8 cellular contexts compared by ENCODE assay signal in the genomic region with DNA sequence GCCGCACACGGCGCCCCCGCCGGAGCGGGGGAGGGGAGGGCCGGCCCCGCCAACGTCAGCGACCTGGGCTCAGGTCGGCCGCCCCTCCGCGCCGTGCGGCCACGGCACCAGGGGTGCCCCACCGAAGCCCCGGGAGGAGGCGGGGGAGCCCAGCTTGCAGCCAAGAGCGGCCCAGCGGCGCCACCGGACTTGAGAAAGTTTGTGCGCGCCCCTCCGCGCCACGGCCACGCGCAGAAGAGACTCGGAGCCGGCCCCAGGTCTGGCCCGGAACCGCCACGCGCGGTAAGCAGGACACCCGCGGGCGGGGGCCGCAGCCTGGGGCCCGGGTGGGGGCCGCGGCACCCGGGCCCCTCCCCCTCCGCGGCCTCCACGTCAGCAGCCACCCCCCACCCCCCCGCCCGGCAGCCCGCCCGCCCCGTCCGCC. TPM values are rescaled to one million over a fixed set of nuclear protein-coding genes. Genes with fewer than 3 reads are reported as not detected.
A peak's percentile ranks its signal among the peaks of the same experiment; 100 is the strongest.
DNase-seq lines count a peak whose midpoint lies in the region; ATAC-seq and TF ChIP-seq lines count a peak whose summit lies in the region.

No MANE protein-coding gene starts in this region.

- DNase-seq in GM10248 (ENCODE audit: extremely low spot score) (peak; percentile 44), GM23338 (ENCODE audit: low spot score) (peak; percentile 60), OCI-LY7 (ENCODE audit: low spot score) (no peak), cardiac fibroblast (ENCODE audit: low read depth in 2 of 2) (peak in 1 of 2 donors; percentile 33), left lobe of liver (ENCODE audit: low spot score) (peak; percentile 63), Kasumi-1 (lab: John Stamatoyannopoulos, UW) (no peak)
- DNase-seq in NK-92 treated with Interleukin-12 subunit alpha and Interleukin-12 subunit beta, amount 100 ng/mL, for 24 hours (lab: John Stamatoyannopoulos, UW): no peak

- H3K9me3 ChIP-seq in OCI-LY7 (ENCODE audit: low read length): no peaks in the 10 kb centered on the region

- peaks cover 12% of the 10 kb centered on the region for H3K27me3 Mint-ChIP-seq in GM23338 (ENCODE audit: insufficient read depth, low read depth, poor library complexity)

- TF ChIP-seq CTCF in GM10248 (IDR thresholded peaks at IDR 0.05; ENCODE audit: control extremely low read depth, extremely low read depth, low read depth, missing control alignments): no peak
- no peak for TF ChIP-seq CTCF in GM23338 (conservative IDR thresholded peaks at IDR 0.05; ENCODE audit: low read depth in 2 of 2)
- no peak for TF ChIP-seq CTCF in OCI-LY7 (conservative IDR thresholded peaks at IDR 0.05; ENCODE audit: low read length)
- TF ChIP-seq CTCF in cardiac fibroblast (IDR thresholded peaks at IDR 0.05; ENCODE audit: low read depth, low read length): no peak

- H3K27ac ChIP-seq in GM23338 (ENCODE audit: low read depth) (no peak overlapping the region), OCI-LY7 (ENCODE audit: low read depth, low read length, poor library complexity, severe bottlenecking) (no peak overlapping the region), temporal lobe (ENCODE audit: low read depth, low read length) (peak overlapping the region; percentile 63)

- intact Hi-C loops in OCI-LY7 (cut with micrococcal nuclease; ENCODE audit: unreplicated experiment): no loop called here

- peaks cover 11% of the 10 kb centered on the region for H3K36me3 Mint-ChIP-seq in GM23338 (ENCODE audit: low read depth)

- ATAC-seq in GM23338 (peak; percentile 46), left lobe of liver (peak; percentile 44)

- POLR2A ChIA-PET in GM10248 (lab: Yijun Ruan, JAX) (interaction anchor here (0.9 kb wide), 1 partner anchor 43 kb away, joined by 3 read pairs; no protein-coding TSS in a partner anchor), OCI-LY7 (lab: Charles Lee) (no interaction called here)

- H3K4me3 ChIP-seq in GM23338 (peak overlapping the region; percentile 72), OCI-LY7 (ENCODE audit: low read depth, low read length, poor library complexity, severe bottlenecking) (no peak overlapping the region), cardiac fibroblast (replicated peaks in 1 of 2; ENCODE audit: low read depth in 2 of 2, low read length in 2 of 2) (peak overlapping the region; percentile 71 to 75)

- no peaks in the 10 kb centered on the region for H3K9me2 ChIP-seq in GM23338 (ENCODE audit: insufficient read depth)
- no peaks in the 10 kb centered on the region for H3K9me2 ChIP-seq in OCI-LY7 (ENCODE audit: insufficient read depth, low read length)

- CTCF ChIA-PET in GM10248 (lab: Yijun Ruan, JAX) (no interaction called here), OCI-LY7 (lab: Charles Lee; ENCODE audit: unreplicated experiment) (no interaction called here)

- H4K20me1 ChIP-seq in GM23338 (replicated peaks; ENCODE audit: insufficient read depth) (peaks cover 57% of the 10 kb centered on the region), OCI-LY7 (ENCODE audit: insufficient read depth, low read length) (peaks cover 24% of the 10 kb centered on the region)

- H3K4me3 Mint-ChIP-seq in GM23338: peak overlapping the region; percentile 50; the same call in 2 of the 3 replicates

- BruUV-seq in OCI-LY7 (replicated peaks; lab: Mats Ljungman, UMichigan): no TSS peak

- H3K4me2 ChIP-seq in GM23338 (peak overlapping the region; percentile 90), OCI-LY7 (ENCODE audit: low read length) (peak overlapping the region; percentile 34; the same call in 1 of the 2 replicates)

- H2AFZ ChIP-seq in GM23338: no peak overlapping the region
- no peak overlapping the region for H2AFZ ChIP-seq in OCI-LY7 (ENCODE audit: low read length)

- no peaks in the 10 kb centered on the region for H3K27me3 ChIP-seq in GM23338 (ENCODE audit: insufficient read depth)

- no peak overlapping the region for H3K27ac Mint-ChIP-seq in GM23338

- peaks cover 42% of the 10 kb centered on the region for H3K4me1 Mint-ChIP-seq in GM23338

- H3K36me3 ChIP-seq in GM23338 (ENCODE audit: insufficient read depth): no peaks in the 10 kb centered on the region
- peaks cover 9% of the 10 kb centered on the region; the same call in 1 of the 2 replicates for H3K36me3 ChIP-seq in OCI-LY7 (ENCODE audit: insufficient read depth, low read length)

- H3K4me1 ChIP-seq in GM23338 (ENCODE audit: insufficient read depth) (peaks cover 16% of the 10 kb centered on the region), OCI-LY7 (ENCODE audit: insufficient read depth, low read length, poor library complexity, severe bottlenecking) (no peaks in the 10 kb centered on the region)

- H3F3A ChIP-seq in GM23338 (replicated peaks; ENCODE audit: low read depth): 0 out of 2 replicates have a peak, but pooled peaks cover 5% of the 10 kb centered on the region

- no peaks in the 10 kb centered on the region for H3K9me3 Mint-ChIP-seq in GM23338

- H3K79me2 ChIP-seq in GM23338 (replicated peaks; ENCODE audit: insufficient read depth): peaks cover 93% of the 10 kb centered on the region
- H3K79me2 ChIP-seq in OCI-LY7 (ENCODE audit: insufficient read depth, low read depth, low read length): peaks cover 16% of the 10 kb centered on the region; the same call in 1 of the 2 replicates

TF ChIP-seq in GM23338, 12 proteins besides CTCF, POLR2A, EP300 and RAD21 (continues in another document):
- TF ChIP-seq, protein P1, sequence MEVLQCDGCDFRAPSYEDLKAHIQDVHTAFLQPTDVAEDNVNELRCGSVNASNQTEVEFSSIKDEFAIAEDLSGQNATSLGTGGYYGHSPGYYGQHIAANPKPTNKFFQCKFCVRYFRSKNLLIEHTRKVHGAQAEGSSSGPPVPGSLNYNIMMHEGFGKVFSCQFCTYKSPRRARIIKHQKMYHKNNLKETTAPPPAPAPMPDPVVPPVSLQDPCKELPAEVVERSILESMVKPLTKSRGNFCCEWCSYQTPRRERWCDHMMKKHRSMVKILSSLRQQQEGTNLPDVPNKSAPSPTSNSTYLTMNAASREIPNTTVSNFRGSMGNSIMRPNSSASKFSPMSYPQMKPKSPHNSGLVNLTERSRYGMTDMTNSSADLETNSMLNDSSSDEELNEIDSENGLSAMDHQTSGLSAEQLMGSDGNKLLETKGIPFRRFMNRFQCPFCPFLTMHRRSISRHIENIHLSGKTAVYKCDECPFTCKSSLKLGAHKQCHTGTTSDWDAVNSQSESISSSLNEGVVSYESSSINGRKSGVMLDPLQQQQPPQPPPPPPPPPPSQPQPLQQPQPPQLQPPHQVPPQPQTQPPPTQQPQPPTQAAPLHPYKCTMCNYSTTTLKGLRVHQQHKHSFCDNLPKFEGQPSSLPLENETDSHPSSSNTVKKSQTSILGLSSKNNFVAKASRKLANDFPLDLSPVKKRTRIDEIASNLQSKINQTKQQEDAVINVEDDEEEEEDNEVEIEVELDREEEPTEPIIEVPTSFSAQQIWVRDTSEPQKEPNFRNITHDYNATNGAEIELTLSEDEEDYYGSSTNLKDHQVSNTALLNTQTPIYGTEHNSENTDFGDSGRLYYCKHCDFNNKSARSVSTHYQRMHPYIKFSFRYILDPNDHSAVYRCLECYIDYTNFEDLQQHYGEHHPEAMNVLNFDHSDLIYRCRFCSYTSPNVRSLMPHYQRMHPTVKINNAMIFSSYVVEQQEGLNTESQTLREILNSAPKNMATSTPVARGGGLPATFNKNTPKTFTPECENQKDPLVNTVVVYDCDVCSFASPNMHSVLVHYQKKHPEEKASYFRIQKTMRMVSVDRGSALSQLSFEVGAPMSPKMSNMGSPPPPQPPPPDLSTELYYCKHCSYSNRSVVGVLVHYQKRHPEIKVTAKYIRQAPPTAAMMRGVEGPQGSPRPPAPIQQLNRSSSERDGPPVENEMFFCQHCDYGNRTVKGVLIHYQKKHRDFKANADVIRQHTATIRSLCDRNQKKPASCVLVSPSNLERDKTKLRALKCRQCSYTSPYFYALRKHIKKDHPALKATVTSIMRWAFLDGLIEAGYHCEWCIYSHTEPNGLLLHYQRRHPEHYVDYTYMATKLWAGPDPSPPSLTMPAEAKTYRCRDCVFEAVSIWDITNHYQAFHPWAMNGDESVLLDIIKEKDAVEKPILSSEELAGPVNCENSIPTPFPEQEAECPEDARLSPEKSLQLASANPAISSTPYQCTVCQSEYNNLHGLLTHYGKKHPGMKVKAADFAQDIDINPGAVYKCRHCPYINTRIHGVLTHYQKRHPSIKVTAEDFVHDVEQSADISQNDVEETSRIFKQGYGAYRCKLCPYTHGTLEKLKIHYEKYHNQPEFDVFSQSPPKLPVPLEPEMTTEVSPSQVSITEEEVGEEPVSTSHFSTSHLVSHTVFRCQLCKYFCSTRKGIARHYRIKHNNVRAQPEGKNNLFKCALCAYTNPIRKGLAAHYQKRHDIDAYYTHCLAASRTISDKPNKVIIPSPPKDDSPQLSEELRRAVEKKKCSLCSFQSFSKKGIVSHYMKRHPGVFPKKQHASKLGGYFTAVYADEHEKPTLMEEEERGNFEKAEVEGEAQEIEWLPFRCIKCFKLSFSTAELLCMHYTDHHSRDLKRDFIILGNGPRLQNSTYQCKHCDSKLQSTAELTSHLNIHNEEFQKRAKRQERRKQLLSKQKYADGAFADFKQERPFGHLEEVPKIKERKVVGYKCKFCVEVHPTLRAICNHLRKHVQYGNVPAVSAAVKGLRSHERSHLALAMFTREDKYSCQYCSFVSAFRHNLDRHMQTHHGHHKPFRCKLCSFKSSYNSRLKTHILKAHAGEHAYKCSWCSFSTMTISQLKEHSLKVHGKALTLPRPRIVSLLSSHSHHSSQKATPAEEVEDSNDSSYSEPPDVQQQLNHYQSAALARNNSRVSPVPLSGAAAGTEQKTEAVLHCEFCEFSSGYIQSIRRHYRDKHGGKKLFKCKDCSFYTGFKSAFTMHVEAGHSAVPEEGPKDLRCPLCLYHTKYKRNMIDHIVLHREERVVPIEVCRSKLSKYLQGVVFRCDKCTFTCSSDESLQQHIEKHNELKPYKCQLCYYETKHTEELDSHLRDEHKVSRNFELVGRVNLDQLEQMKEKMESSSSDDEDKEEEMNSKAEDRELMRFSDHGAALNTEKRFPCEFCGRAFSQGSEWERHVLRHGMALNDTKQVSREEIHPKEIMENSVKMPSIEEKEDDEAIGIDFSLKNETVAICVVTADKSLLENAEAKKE (CRISPR knock-in tag; IDR thresholded peaks at IDR 0.05): no peak
- TF ChIP-seq EZH2 (IDR thresholded peaks at IDR 0.05; ENCODE audit: low read depth, unreplicated experiment) (no peak), STAT1 (IDR thresholded peaks at IDR 0.05; ENCODE audit: unreplicated experiment) (no peak), NANOG (IDR thresholded peaks at IDR 0.05; ENCODE audit: borderline replicate concordance) (no peak)

RNA-seq across cellular contexts. Expression of gene HDLBP, which starts 43.2 kb away (rescaled TPM):
- 306 and 312 TPM in 2 replicates for total RNA-seq in GM23338 (2014; rRNA removed; shearing (Covaris generic))
- polyA plus RNA-seq in GM23338 (2016; fragmentation: Nextera tagmentation; extraction: Ambion mirVana): 218 and 230 TPM in 2 replicates
- total RNA-seq in OCI-LY7 (2014; rRNA removed; shearing (Covaris generic)): 155 and 176 TPM in 2 replicates
- total RNA-seq in OCI-LY7 (2022) (148 and 170 TPM in 2 replicates), left lobe of liver (490 TPM), temporal lobe (122 TPM)

RNA-seq across cellular contexts. Expression of gene SEPTIN2, which starts 43.4 kb away (rescaled TPM):
- 370 and 393 TPM in 2 replicates for total RNA-seq in GM23338 (2014; rRNA removed; shearing (Covaris generic))
- polyA plus RNA-seq in GM23338 (2016; fragmentation: Nextera tagmentation; extraction: Ambion mirVana): 204 and 227 TPM in 2 replicates
- total RNA-seq in OCI-LY7 (2014; rRNA removed; shearing (Covaris generic)): 198 and 222 TPM in 2 replicates
- total RNA-seq in OCI-LY7 (2022): 275 and 301 TPM in 2 replicates
- 74.5 TPM for total RNA-seq in left lobe of liver
- 202 TPM for total RNA-seq in temporal lobe

Comparison
In these comparisons a context has a peak if more than half of its experiments do, and no peak if none do; other contexts are left out.
1. DNase-seq: peak in GM10248 (single experiment), GM23338 (single experiment) and left lobe of liver (single experiment); none in OCI-LY7 (single experiment), Kasumi-1 (0 of 2) and NK-92 treated with Interleukin-12 subunit alpha and Interleukin-12 subunit beta, amount 100 ng/mL, for 24 hours (single experiment).